In genomic region chr2:189393440-189394111, GRCh38 we compare ENCODE assay signal across 11 cellular contexts. TPM values are rescaled to one million over a fixed set of nuclear protein-coding genes. Genes with fewer than 3 reads are reported as not detected.
DNase-seq lines count a peak whose midpoint lies in the region; ATAC-seq and TF ChIP-seq lines count a peak whose summit lies in the region.
"Had no signal": no experiment of that assay in that cellular context is flagged by ENCODE, and none has a peak within 500 bp of the region (broad histone marks: within the 10 kb centered on the region; RNA-seq: fewer than 3 reads in every experiment).

No MANE protein-coding gene starts in this region.

- no peak for TF ChIP-seq POLR2A in adrenal gland (IDR thresholded peaks at IDR 0.05)

- H3K27ac Mint-ChIP-seq in GM23338 = peak overlapping the region; percentile 22; the same call in 1 of the 2 replicates
- H3K27ac Mint-ChIP-seq: activated CD4-positive, alpha-beta T cell treated with anti-CD3 and anti-CD28 coated beads, Interleukin-2, amount 10 ng/mL, durations not matched to agents 24 days and 14 days had no signal

- H3K9ac ChIP-seq in skeletal muscle tissue (ENCODE audit: low read depth in 1 of 3, low read length in 3 of 3) = no peak overlapping the region

- H3K36me3 ChIP-seq in GM23338 (ENCODE audit: insufficient read depth) (no peaks in the 10 kb centered on the region), skeletal muscle tissue (ENCODE audit: control insufficient read depth in 3 of 3, insufficient read depth in 3 of 3, low read length in 3 of 3) (no peaks in the 10 kb centered on the region), adrenal gland (replicated peaks in 1 of 2) (no peaks in the 10 kb centered on the region)

- no peaks in the 10 kb centered on the region for H3K27me3 Mint-ChIP-seq in GM23338 (ENCODE audit: insufficient read depth, low read depth, poor library complexity)
- H3K27me3 Mint-ChIP-seq: activated CD4-positive, alpha-beta T cell treated with anti-CD3 and anti-CD28 coated beads, Interleukin-2, amount 10 ng/mL, durations not matched to agents 24 days and 14 days had no signal

- no peaks in the 10 kb centered on the region for H4K20me1 ChIP-seq in GM23338 (replicated peaks; ENCODE audit: insufficient read depth)

- no peak for DNase-seq in GM23338 (ENCODE audit: low spot score)
- peak; percentile 89 for DNase-seq in SW480 (ENCODE audit: low spot score)
- DNase-seq in foreskin melanocyte = peak; percentile 86
- DNase-seq in NCI-H2081 (lab: John Stamatoyannopoulos, UW) = no peak
- no peak for DNase-seq in adrenal gland
- no peak for DNase-seq in activated T-cell treated with anti-CD3 and anti-CD28 coated beads, Interleukin-2, amount 50 U/mL, for 1 hour
- DNase-seq: activated CD4-positive, alpha-beta T cell treated with anti-CD3 and anti-CD28 coated beads, Interleukin-2, amount 10 ng/mL, durations not matched to agents 24 days and 14 days; cerebellar nuclear complex had no signal

- no peaks in the 10 kb centered on the region for H3K9me3 Mint-ChIP-seq in GM23338
- H3K9me3 Mint-ChIP-seq: activated CD4-positive, alpha-beta T cell treated with anti-CD3 and anti-CD28 coated beads, Interleukin-2, amount 10 ng/mL, durations not matched to agents 24 days and 14 days had no signal

- H3K9me3 ChIP-seq in skeletal muscle tissue (ENCODE audit: control insufficient read depth in 3 of 3, low read length in 3 of 3) = no peaks in the 10 kb centered on the region
- H3K9me3 ChIP-seq in adrenal gland (replicated peaks in 1 of 3) = no peaks in the 10 kb centered on the region

- H3F3A ChIP-seq in GM23338 (replicated peaks; ENCODE audit: low read depth) = no peaks in the 10 kb centered on the region

- WGBS in adrenal gland, 4 donors = 70 to 83% (median 76%) methylated on average over 2 of the region's 2 CpGs

- no peak overlapping the region for H2AFZ ChIP-seq in GM23338

- H3K9me2 ChIP-seq in GM23338 (ENCODE audit: insufficient read depth) = no peaks in the 10 kb centered on the region

- H3K27me3 ChIP-seq in GM23338 (ENCODE audit: insufficient read depth) (no peaks in the 10 kb centered on the region), skeletal muscle tissue (ENCODE audit: control insufficient read depth in 3 of 3, insufficient read depth in 3 of 3, low read length in 3 of 3) (no peaks in the 10 kb centered on the region), adrenal gland (no peaks in the 10 kb centered on the region)

- H3K4me2 ChIP-seq in GM23338 = no peak overlapping the region

- no peaks in the 10 kb centered on the region for H3K36me3 Mint-ChIP-seq in GM23338 (ENCODE audit: low read depth)

- no peak overlapping the region for H3K4me3 ChIP-seq in GM23338
- H3K4me3 ChIP-seq in skeletal muscle tissue (ENCODE audit: low read length in 3 of 3) = no peak overlapping the region
- no peak overlapping the region for H3K4me3 ChIP-seq in adrenal gland

- no peaks in the 10 kb centered on the region for H3K4me1 Mint-ChIP-seq in GM23338
- H3K4me1 Mint-ChIP-seq: activated CD4-positive, alpha-beta T cell treated with anti-CD3 and anti-CD28 coated beads, Interleukin-2, amount 10 ng/mL, durations not matched to agents 24 days and 14 days had no signal

- no peaks in the 10 kb centered on the region for H3K79me2 ChIP-seq in GM23338 (replicated peaks; ENCODE audit: insufficient read depth)

- H3K4me3 Mint-ChIP-seq in GM23338 = no peak overlapping the region
- H3K4me3 Mint-ChIP-seq: activated CD4-positive, alpha-beta T cell treated with anti-CD3 and anti-CD28 coated beads, Interleukin-2, amount 10 ng/mL, durations not matched to agents 24 days and 14 days had no signal

- TF ChIP-seq CTCF in GM23338 (conservative IDR thresholded peaks at IDR 0.05; ENCODE audit: low read depth in 2 of 2) = no peak
- TF ChIP-seq CTCF in adrenal gland (IDR thresholded peaks at IDR 0.05) = no peak

- no peak for ATAC-seq in GM23338
- no peak for ATAC-seq in HG02852 (IDR thresholded peaks at IDR 0.05; ENCODE audit: unreplicated experiment)
- ATAC-seq: HepG2 had no signal

- intact Hi-C loops in adrenal gland (cut with DNase I) = no loop called here

- H3K27ac ChIP-seq in GM23338 (ENCODE audit: low read depth) (no peak overlapping the region), skeletal muscle tissue (ENCODE audit: low read depth, low read length) (peak overlapping the region; percentile 63), adrenal gland (peak overlapping the region in 1 of 5 donors; percentile 14)

- H3K4me1 ChIP-seq in GM23338 (ENCODE audit: insufficient read depth) (no peaks in the 10 kb centered on the region), skeletal muscle tissue (ENCODE audit: control insufficient read depth in 3 of 3, insufficient read depth in 3 of 3, low read length in 3 of 3) (no peaks in the 10 kb centered on the region), adrenal gland (replicated peaks in 1 of 2) (peaks cover 0 to 9% of the 10 kb centered on the region in 2 donors)

TF ChIP-seq in GM23338, 12 proteins besides CTCF, POLR2A, EP300 and RAD21 (continues in another document):
- TF ChIP-seq ETS1 (IDR thresholded peaks at IDR 0.05) (no peak), ZNF114 (CRISPR knock-in tag; IDR thresholded peaks at IDR 0.05) (no peak), POLR2AphosphoS5 (IDR thresholded peaks at IDR 0.05; ENCODE audit: low read depth) (no peak), STAT1 (IDR thresholded peaks at IDR 0.05; ENCODE audit: unreplicated experiment) (no peak), EZH2phosphoT487 (IDR thresholded peaks at IDR 0.05; ENCODE audit: unreplicated experiment) (no peak), JUNB (IDR thresholded peaks at IDR 0.05; ENCODE audit: unreplicated experiment) (no peak)

RNA-seq across cellular contexts. Expression of gene WDR75, which starts 47.7 kb away (rescaled TPM):
- total RNA-seq in GM23338 (2014; rRNA removed; shearing (Covaris generic)) = 77.4 and 80.9 TPM in 2 replicates
- 47.9 and 57.2 TPM in 2 replicates for polyA plus RNA-seq in GM23338 (2016; fragmentation: Nextera tagmentation; extraction: Ambion mirVana)
- 40.7 TPM for total RNA-seq in skeletal muscle tissue
- total RNA-seq in adrenal gland = 10 to 100 TPM; 23.7 to 73.9 (median 37.8) TPM
- 10 to 100 TPM; 30.1 to 51.3 (median 45.7) TPM for polyA plus RNA-seq in adrenal gland

Comparison
In these comparisons a context has a peak if more than half of its experiments do, and no peak if none do; other contexts are left out.
1. DNase-seq: peak in SW480 (single experiment) and foreskin melanocyte (single experiment); none in GM23338 (single experiment), NCI-H2081 (0 of 2), adrenal gland (0 of 7) and activated T-cell treated with anti-CD3 and anti-CD28 coated beads, Interleukin-2, amount 50 U/mL, for 1 hour (single experiment).